1 cellular context compared by ENCODE assay signal in genomic region chr1:65538664-65539063, GRCh38.
A peak's percentile ranks its signal among the peaks of the same experiment; 100 is the strongest.
TF ChIP-seq lines count a peak whose summit lies in the region.

No MANE protein-coding gene starts in this region.

TF ChIP-seq in K562, 482 proteins besides CTCF, POLR2A, EP300 and RAD21 (continued from another document and continues in another):
- TF ChIP-seq CLOCK (CRISPR knock-in tag; IDR thresholded peaks at IDR 0.05; ENCODE audit: borderline replicate concordance), result no peak
- TF ChIP-seq TAF1 (IDR thresholded peaks at IDR 0.05; ENCODE audit: control insufficient read depth, extremely low read depth, insufficient read depth, low read length, severe bottlenecking), result no peak
- no peak for TF ChIP-seq MAX (CRISPR knock-in tag; IDR thresholded peaks at IDR 0.05)
- TF ChIP-seq HEY1 (CRISPR knock-in tag; IDR thresholded peaks at IDR 0.05; ENCODE audit: borderline replicate concordance), result no peak
- no peak for TF ChIP-seq ZFP30 (CRISPR knock-in tag; IDR thresholded peaks at IDR 0.05; ENCODE audit: borderline replicate concordance)
- TF ChIP-seq DEAF1 (CRISPR knock-in tag; IDR thresholded peaks at IDR 0.05), result no peak
- peak in 1 of 2 experiments; percentile 41; a peak in 1 of 4 replicates for TF ChIP-seq ZNF639 (CRISPR knock-in tag; conservative IDR thresholded peaks at IDR 0.05 in 1 of 2, IDR thresholded peaks at IDR 0.05 in 1 of 2)
- no peak for TF ChIP-seq TCF7L2 (IDR thresholded peaks at IDR 0.05; ENCODE audit: low read depth, low read length)
- no peak for TF ChIP-seq CHCHD3 (CRISPR knock-in tag; IDR thresholded peaks at IDR 0.05)
- no peak for TF ChIP-seq THAP7 (CRISPR knock-in tag; IDR thresholded peaks at IDR 0.05)
- no peak for TF ChIP-seq SFPQ (IDR thresholded peaks at IDR 0.05; ENCODE audit: low read depth, low read length)
- no peak for TF ChIP-seq ZNF280B (CRISPR knock-in tag; IDR thresholded peaks at IDR 0.05)
- no peak for TF ChIP-seq E2F8 (IDR thresholded peaks at IDR 0.05; ENCODE audit: low read depth, partially characterized antibody)
- peak; percentile 90 for TF ChIP-seq TEAD4 (IDR thresholded peaks at IDR 0.05; ENCODE audit: low read length)
- TF ChIP-seq TEAD4 (CRISPR knock-in tag; IDR thresholded peaks at IDR 0.05; ENCODE audit: borderline replicate concordance), result no peak
- TF ChIP-seq NFE2L1 (tag; IDR thresholded peaks at IDR 0.05; ENCODE audit: borderline replicate concordance, low read depth), result no peak
- no peak for TF ChIP-seq ELF2 (CRISPR knock-in tag; IDR thresholded peaks at IDR 0.05)
- TF ChIP-seq ELF4 (CRISPR knock-in tag; IDR thresholded peaks at IDR 0.05), result no peak
- TF ChIP-seq ZNF41 (CRISPR knock-in tag; conservative IDR thresholded peaks at IDR 0.05), result no peak
- TF ChIP-seq CEBPB (tag; IDR thresholded peaks at IDR 0.05), result no peak
- TF ChIP-seq SUPT5H (IDR thresholded peaks at IDR 0.05), result no peak; the same call in 1 of the 2 replicates
- TF ChIP-seq SMAD2 (IDR thresholded peaks at IDR 0.05; ENCODE audit: low read depth, low read length), result no peak
- TF ChIP-seq ZNF175 (CRISPR knock-in tag; IDR thresholded peaks at IDR 0.05; ENCODE audit: low read depth), result peak; percentile 40; the same call in 1 of the 2 replicates
- no peak for TF ChIP-seq CBX2 (IDR thresholded peaks at IDR 0.05; ENCODE audit: insufficient read depth, low read length, poor library complexity, severe bottlenecking)
- TF ChIP-seq FOXA1 (IDR thresholded peaks at IDR 0.05; ENCODE audit: borderline replicate concordance), result no peak
- peak in 1 of 2 experiments; percentile 73; a peak in 2 of 4 replicates for TF ChIP-seq HDAC1 (IDR thresholded peaks at IDR 0.05)
- peak in 1 of 2 experiments; percentile 75; a peak in 3 of 4 replicates for TF ChIP-seq MLLT1 (IDR thresholded peaks at IDR 0.05)
- TF ChIP-seq CCAR2 (IDR thresholded peaks at IDR 0.05; ENCODE audit: low read depth, low read length), result no peak
- TF ChIP-seq POLR2G (IDR thresholded peaks at IDR 0.05; ENCODE audit: low read depth, low read length), result no peak
- TF ChIP-seq YY1 (IDR thresholded peaks at IDR 0.05; ENCODE audit: borderline replicate concordance in 1 of 3, control insufficient read depth in 1 of 3, extremely low read depth in 1 of 3, insufficient read depth in 3 of 3, insufficient read length in 1 of 3, insufficient replicate concordance in 2 of 3, low read depth in 1 of 3, low read length in 2 of 3), result no peak
- no peak for TF ChIP-seq DMBX1 (CRISPR knock-in tag; IDR thresholded peaks at IDR 0.05; ENCODE audit: borderline replicate concordance)
- no peak for TF ChIP-seq COPS2 (conservative IDR thresholded peaks at IDR 0.05)
- TF ChIP-seq IRF1 (CRISPR knock-in tag; IDR thresholded peaks at IDR 0.05; ENCODE audit: borderline replicate concordance), result no peak
- no peak for TF ChIP-seq U2AF1 (optimal IDR thresholded peaks at IDR 0.05; ENCODE audit: low read depth, low read length)
- peak; percentile 58 to 75; a peak in 2 of 4 replicates for TF ChIP-seq FOXK2 (conservative IDR thresholded peaks at IDR 0.05 in 1 of 2, IDR thresholded peaks at IDR 0.05 in 1 of 2; ENCODE audit: low read depth in 2 of 2)
- TF ChIP-seq ZNF143 (CRISPR knock-in tag; IDR thresholded peaks at IDR 0.05), result no peak
- no peak for TF ChIP-seq SP2 (IDR thresholded peaks at IDR 0.05; ENCODE audit: extremely low read depth, low read depth, low read length, poor library complexity, severe bottlenecking)
- no peak for TF ChIP-seq RB1 (IDR thresholded peaks at IDR 0.05; ENCODE audit: low read depth)
- TF ChIP-seq GTF3C2 (IDR thresholded peaks at IDR 0.05; ENCODE audit: borderline replicate concordance, extremely low read depth, insufficient read length), result no peak
- 0 out of 2 replicates have a peak, but pooled peaks have one; percentile 63 for TF ChIP-seq HDAC2 (IDR thresholded peaks at IDR 0.05)
- TF ChIP-seq TEAD1 (CRISPR knock-in tag; IDR thresholded peaks at IDR 0.05), result no peak
